13 cellular contexts compared by ENCODE assay signal in genomic region chr22:38312261-38312800, GRCh38. TPM values are rescaled to one million over a fixed set of nuclear protein-coding genes. Genes with fewer than 3 reads are reported as not detected.
DNase-seq lines count a peak whose midpoint lies in the region; ATAC-seq and TF ChIP-seq lines count a peak whose summit lies in the region.
"Had no signal": no experiment of that assay in that cellular context is flagged by ENCODE, and none has a peak within 500 bp of the region (broad histone marks: within the 10 kb centered on the region; RNA-seq: fewer than 3 reads in every experiment).

No MANE protein-coding gene starts in this region.

- H3K4me3 ChIP-seq in SK-N-SH (ENCODE audit: low read depth in 2 of 2, low read length in 1 of 2): no peak overlapping the region
- H3K4me3 ChIP-seq in gastroesophageal sphincter: no peak overlapping the region
- H3K4me3 ChIP-seq in WERI-Rb-1 (ENCODE audit: low read depth, low read length): no peak overlapping the region

- POLR2A ChIA-PET in SK-N-SH (lab: Yijun Ruan, JAX): no interaction called here

- no peak for TF ChIP-seq RAD21 in SK-N-SH (IDR thresholded peaks at IDR 0.05; ENCODE audit: low read length)

- no peak for TF ChIP-seq POLR2A in gastroesophageal sphincter (IDR thresholded peaks at IDR 0.05)

- H3K27ac ChIP-seq in SK-N-SH (ENCODE audit: low read depth in 2 of 2, low read length in 1 of 2) (peak overlapping the region in 1 of 2 experiments; percentile 87; a peak in 2 of 4 replicates), gastroesophageal sphincter (peak overlapping the region in 3 of 4 donors; percentile 98 to 100 (median 98)), WERI-Rb-1 (no peak overlapping the region)

- no peaks in the 10 kb centered on the region for H3K27me3 ChIP-seq in SK-N-SH (ENCODE audit: insufficient read depth)
- H3K27me3 ChIP-seq in gastroesophageal sphincter: no peaks in the 10 kb centered on the region
- no peaks in the 10 kb centered on the region for H3K27me3 ChIP-seq in WERI-Rb-1 (ENCODE audit: insufficient read depth, low read depth, severe bottlenecking)

- ATAC-seq in SK-N-SH treated with all-trans-retinoic acid at 6 μM for 48 hours (no peak), gastroesophageal sphincter (no peak)
- no peak for ATAC-seq in stimulated activated memory B cell treated with anti-CD40 and anti-IgM and Interleukin-4, amounts not matched to agents 10 μg/mL and 1 μg/mL and 100 μg/mL, for 72 hours

- H3K36me3 Mint-ChIP-seq in activated naive CD8-positive, alpha-beta T cell: peaks cover 2% of the 10 kb centered on the region
- peaks cover 24% of the 10 kb centered on the region for H3K36me3 Mint-ChIP-seq in stimulated activated memory B cell treated with anti-CD40 and anti-IgM and Interleukin-4, amounts not matched to agents 10 μg/mL and 1 μg/mL and 100 μg/mL, for 72 hours

- H3K27ac Mint-ChIP-seq in activated naive CD8-positive, alpha-beta T cell: peak overlapping the region; percentile 54
- peak overlapping the region; percentile 92 for H3K27ac Mint-ChIP-seq in stimulated activated memory B cell treated with anti-CD40 and anti-IgM and Interleukin-4, amounts not matched to agents 10 μg/mL and 1 μg/mL and 100 μg/mL, for 72 hours

- H3K9me3 Mint-ChIP-seq in activated naive CD8-positive, alpha-beta T cell (ENCODE audit: low read depth): no peaks in the 10 kb centered on the region
- no peaks in the 10 kb centered on the region for H3K9me3 Mint-ChIP-seq in stimulated activated memory B cell treated with anti-CD40 and anti-IgM and Interleukin-4, amounts not matched to agents 10 μg/mL and 1 μg/mL and 100 μg/mL, for 72 hours
- H3K9me3 Mint-ChIP-seq: stimulated activated naive CD8-positive, alpha-beta T cell treated with anti-CD3 and anti-CD28 coated beads, Interleukin-15, Interleukin-2, amounts not matched to agents 100 ng/mL and 50 ng/mL, for 24 hours had no signal

- H3K79me2 ChIP-seq in SK-N-SH (ENCODE audit: insufficient read depth): peaks cover 94% of the 10 kb centered on the region

- H3K4me1 Mint-ChIP-seq in activated naive CD8-positive, alpha-beta T cell (ENCODE audit: low read depth): peaks cover 49% of the 10 kb centered on the region
- peaks cover 83% of the 10 kb centered on the region for H3K4me1 Mint-ChIP-seq in stimulated activated memory B cell treated with anti-CD40 and anti-IgM and Interleukin-4, amounts not matched to agents 10 μg/mL and 1 μg/mL and 100 μg/mL, for 72 hours

- peaks cover 83% of the 10 kb centered on the region for H4K20me1 ChIP-seq in SK-N-SH (ENCODE audit: insufficient read depth)

- no peak for TF ChIP-seq CTCF in SK-N-SH (IDR thresholded peaks at IDR 0.05)
- TF ChIP-seq CTCF in gastroesophageal sphincter (IDR thresholded peaks at IDR 0.05): no peak
- no peak for TF ChIP-seq CTCF in WERI-Rb-1 (IDR thresholded peaks at IDR 0.05; ENCODE audit: low read depth, low read length)

- DNase-seq in SK-N-SH (no peak), SW 1271 (lab: John Stamatoyannopoulos, UW) (no peak), mucosa of gallbladder (ENCODE audit: low spot score) (no peak), WERI-Rb-1 (no peak)
- DNase-seq: 8988T, amygdala, hypothalamus, NCI-H748 treated with DMSO at 0.1 percent for 48 hours had no signal

- no peak for TF ChIP-seq EP300 in SK-N-SH (IDR thresholded peaks at IDR 0.05; ENCODE audit: borderline replicate concordance in 1 of 2, low read depth in 1 of 2, low read length in 1 of 2)
- no peak for TF ChIP-seq EP300 in gastroesophageal sphincter (IDR thresholded peaks at IDR 0.05)

- H3K9me2 ChIP-seq in SK-N-SH: no peaks in the 10 kb centered on the region

- H3F3A ChIP-seq in SK-N-SH (replicated peaks; ENCODE audit: insufficient read depth): peaks cover 7% of the 10 kb centered on the region

- no peak overlapping the region for H3K9ac ChIP-seq in SK-N-SH

- 100% methylated on average over 5 of the region's 7 CpGs for WGBS in SK-N-SH (ENCODE audit: low lambda C conversion rate)
- 84% methylated on average over 7 of the region's 7 CpGs; no CpG with 5 or more reads in 1 of the 2 donors for WGBS in gastroesophageal sphincter (ENCODE audit: low coverage in 1 of 2), 2 donors

- no peak overlapping the region for H3K4me3 Mint-ChIP-seq in activated naive CD8-positive, alpha-beta T cell
- no peak overlapping the region for H3K4me3 Mint-ChIP-seq in stimulated activated memory B cell treated with anti-CD40 and anti-IgM and Interleukin-4, amounts not matched to agents 10 μg/mL and 1 μg/mL and 100 μg/mL, for 72 hours
- H3K4me3 Mint-ChIP-seq: stimulated activated naive CD8-positive, alpha-beta T cell treated with anti-CD3 and anti-CD28 coated beads, Interleukin-15, Interleukin-2, amounts not matched to agents 100 ng/mL and 50 ng/mL, for 24 hours had no signal

- no peaks in the 10 kb centered on the region for H3K27me3 Mint-ChIP-seq in activated naive CD8-positive, alpha-beta T cell
- no peaks in the 10 kb centered on the region for H3K27me3 Mint-ChIP-seq in stimulated activated memory B cell treated with anti-CD40 and anti-IgM and Interleukin-4, amounts not matched to agents 10 μg/mL and 1 μg/mL and 100 μg/mL, for 72 hours
- H3K27me3 Mint-ChIP-seq: stimulated activated naive CD8-positive, alpha-beta T cell treated with anti-CD3 and anti-CD28 coated beads, Interleukin-15, Interleukin-2, amounts not matched to agents 100 ng/mL and 50 ng/mL, for 24 hours had no signal

- H3K9me3 ChIP-seq in SK-N-SH: no peaks in the 10 kb centered on the region
- H3K9me3 ChIP-seq in gastroesophageal sphincter: no peaks in the 10 kb centered on the region
- no peaks in the 10 kb centered on the region for H3K9me3 ChIP-seq in WERI-Rb-1 (ENCODE audit: severe bottlenecking)

- H3K4me1 ChIP-seq in SK-N-SH (ENCODE audit: control insufficient read depth in 1 of 2, insufficient read depth in 2 of 2, low read depth in 1 of 2, low read length in 1 of 2) (peaks cover 21 to 22% of the 10 kb centered on the region in 2 experiments; a peak in 2 of 4 replicates), gastroesophageal sphincter (peaks cover 3 to 87% (median 63%) of the 10 kb centered on the region in 3 donors)

- CTCF ChIA-PET in SK-N-SH (lab: Yijun Ruan, JAX): no interaction called here

- H3K36me3 ChIP-seq in SK-N-SH (replicated peaks in 1 of 2; ENCODE audit: control insufficient read depth in 1 of 2, insufficient read depth in 2 of 2, low read length in 1 of 2) (peaks cover 0 to 3% of the 10 kb centered on the region in 2 experiments), gastroesophageal sphincter (peaks cover 0 to 27% of the 10 kb centered on the region in 2 donors), WERI-Rb-1 (peaks cover 86% of the 10 kb centered on the region)

- no peak overlapping the region for H2AFZ ChIP-seq in SK-N-SH (ENCODE audit: low read depth)

- 0 out of 2 replicates have a peak overlapping the region, but pooled peaks have one; percentile 87 for H3K4me2 ChIP-seq in SK-N-SH

TF ChIP-seq in SK-N-SH, 30 proteins besides CTCF, POLR2A, EP300 and RAD21 (continues in another document):
- TF ChIP-seq GATA2 (CRISPR knock-in tag; IDR thresholded peaks at IDR 0.05) (no peak), CHD2 (IDR thresholded peaks at IDR 0.05; ENCODE audit: low read length, partially characterized antibody) (no peak), USF1 (IDR thresholded peaks at IDR 0.05; ENCODE audit: borderline replicate concordance, low read depth) (no peak), SIN3A (IDR thresholded peaks at IDR 0.05; ENCODE audit: borderline replicate concordance, low read depth, low read length) (no peak), YY1 (IDR thresholded peaks at IDR 0.05; ENCODE audit: low read depth) (no peak), TEAD4 (IDR thresholded peaks at IDR 0.05; ENCODE audit: borderline replicate concordance, insufficient read depth) (no peak), SMC3 (IDR thresholded peaks at IDR 0.05; ENCODE audit: low read depth, low read length) (no peak)

TF ChIP-seq in SK-N-SH treated with all-trans-retinoic acid at 6 μM for 48 hours, 23 proteins besides CTCF, POLR2A, EP300 and RAD21 (continues in another document):
- TF ChIP-seq ZFP3 (CRISPR knock-in tag; IDR thresholded peaks at IDR 0.05) (no peak), TOX (CRISPR knock-in tag; IDR thresholded peaks at IDR 0.05; ENCODE audit: borderline replicate concordance) (no peak), SNAI2 (CRISPR knock-in tag; IDR thresholded peaks at IDR 0.05) (no peak), ARNTL (CRISPR knock-in tag; IDR thresholded peaks at IDR 0.05; ENCODE audit: borderline replicate concordance, low read depth) (no peak), ZNF70 (CRISPR knock-in tag; IDR thresholded peaks at IDR 0.05) (no peak), POU6F1 (CRISPR knock-in tag; IDR thresholded peaks at IDR 0.05; ENCODE audit: borderline replicate concordance, low read depth) (no peak), PPARA (CRISPR knock-in tag; IDR thresholded peaks at IDR 0.05; ENCODE audit: borderline replicate concordance) (no peak), ESRRG (CRISPR knock-in tag; IDR thresholded peaks at IDR 0.05) (no peak), ZNF565 (CRISPR knock-in tag; conservative IDR thresholded peaks at IDR 0.05; ENCODE audit: low read depth) (no peak), RARB (CRISPR knock-in tag; IDR thresholded peaks at IDR 0.05) (no peak), CSDC2 (CRISPR knock-in tag; IDR thresholded peaks at IDR 0.05) (no peak)

RNA-seq across cellular contexts. Expression of gene CSNK1E, which starts 4.9 kb away (rescaled TPM):
- 126 and 130 TPM in 2 replicates for polyA plus RNA-seq in SK-N-SH (2012; rRNA removed)
- polyA plus RNA-seq in SK-N-SH (2012; cell fraction: cytosol; rRNA removed): 57.8 and 84.5 TPM in 2 replicates
- polyA plus RNA-seq in SK-N-SH (2012; cell fraction: nucleus; rRNA removed): 236 and 305 TPM in 2 replicates
- total RNA-seq in gastroesophageal sphincter (10 to 100 TPM; 70.3 to 90.3 (median 80.0) TPM), mucosa of gallbladder (131 TPM)

RNA-seq across cellular contexts. Expression of gene TMEM184B, which starts 39.5 kb away (rescaled TPM):
- 17.4 and 25.3 TPM in 2 replicates for polyA plus RNA-seq in SK-N-SH (2012; rRNA removed)
- polyA plus RNA-seq in SK-N-SH (2012; cell fraction: cytosol; rRNA removed): 13.1 and 18.7 TPM in 2 replicates
- 42.9 and 45.0 TPM in 2 replicates for polyA plus RNA-seq in SK-N-SH (2012; cell fraction: nucleus; rRNA removed)
- total RNA-seq in gastroesophageal sphincter (100 to 1,000 TPM in 1 of 4 donors, 10 to 100 TPM in 3; 52.0 to 108 (median 64.9) TPM), mucosa of gallbladder (108 TPM)
